ENCODE assay signal across 19 cellular contexts in the genomic region with DNA sequence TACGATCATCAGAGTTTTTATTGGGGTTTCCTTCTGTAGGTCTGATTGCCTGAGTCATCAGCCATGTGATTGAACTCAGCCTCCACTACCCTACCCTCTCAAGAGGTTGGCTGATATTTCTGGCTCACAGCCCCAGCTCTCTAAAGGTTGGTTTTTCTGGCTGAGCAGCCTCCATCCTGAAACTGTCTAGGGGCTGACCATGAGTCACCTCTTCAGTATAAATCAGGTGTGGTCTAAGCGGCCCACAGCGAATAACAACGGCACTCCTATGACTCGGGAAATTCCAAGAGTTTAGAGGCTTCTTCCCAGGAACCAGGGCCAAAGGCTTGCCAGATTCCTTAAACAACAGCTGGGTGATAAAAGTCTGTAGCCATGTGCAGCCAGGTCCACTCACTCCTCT.
DNase-seq lines count a peak whose midpoint lies in the region; ATAC-seq and TF ChIP-seq lines count a peak whose summit lies in the region.
"Had no signal": no experiment of that assay in that cellular context is flagged by ENCODE, and none has a peak within 500 bp of the region (broad histone marks: within the 10 kb centered on the region; RNA-seq: fewer than 3 reads in every experiment).

No MANE protein-coding gene starts in this region.

- H3K4ac ChIP-seq in IMR-90 (ENCODE audit: low read depth, low read length) = no peak overlapping the region

- no peak overlapping the region for H3K18ac ChIP-seq in IMR-90 (ENCODE audit: low read depth, low read length)

- BruUV-seq in IMR-90 (replicated peaks; lab: Mats Ljungman, UMichigan) = no TSS peak

- H3K27ac Mint-ChIP-seq in WTC11 (no peak overlapping the region), T-helper 17 cell (no peak overlapping the region)
- H3K27ac Mint-ChIP-seq: stimulated activated effector memory CD8-positive, alpha-beta T cell treated with anti-CD3 and anti-CD28 coated beads, Interleukin-12 subunit alpha, Interleukin-12 subunit beta, amount 100 ng/mL, for 72 hours had no signal

- no peak overlapping the region for H3K56ac ChIP-seq in IMR-90 (ENCODE audit: extremely low read depth, insufficient read depth, low read length)

- H2AK9ac ChIP-seq in IMR-90 (replicated peaks; ENCODE audit: low read depth, low read length, poor library complexity) = no peak overlapping the region

- H2AK5ac ChIP-seq in IMR-90 (ENCODE audit: low read depth, low read length) = no peak overlapping the region

- no peak overlapping the region for H4K91ac ChIP-seq in IMR-90 (ENCODE audit: insufficient read depth, low read depth, low read length)

- TF ChIP-seq POLR2A in IMR-90 (IDR thresholded peaks at IDR 0.05; ENCODE audit: low read depth, low read length) = no peak
- no peak for TF ChIP-seq POLR2A in suprapubic skin (IDR thresholded peaks at IDR 0.05)

- peaks cover 29% of the 10 kb centered on the region for H3K9me3 Mint-ChIP-seq in WTC11

- no peak overlapping the region for H2BK5ac ChIP-seq in IMR-90 (ENCODE audit: low read depth, low read length, poor library complexity, severe bottlenecking)

- no peak for ATAC-seq in IMR-90 (ENCODE audit: low read depth)
- peak; percentile 55 for ATAC-seq in WTC11
- no peak for ATAC-seq in T-helper 17 cell
- ATAC-seq: left ventricle myocardium superior; right lobe of liver; stimulated activated effector memory CD8-positive, alpha-beta T cell treated with anti-CD3 and anti-CD28 coated beads, Interleukin-12 subunit alpha, Interleukin-12 subunit beta, amount 100 ng/mL, for 72 hours had no signal

- no peak for TF ChIP-seq RAD21 in IMR-90 (IDR thresholded peaks at IDR 0.05; ENCODE audit: low read length)

- POLR2A ChIA-PET in IMR-90 (lab: Charles Lee; ENCODE audit: unreplicated experiment) = no interaction called here
- POLR2A ChIA-PET in WTC11 (lab: Charles Lee) = no interaction called here

- no peak overlapping the region for H4K5ac ChIP-seq in IMR-90 (ENCODE audit: low read depth, low read length)

- no peaks in the 10 kb centered on the region for H3K4me1 ChIP-seq in IMR-90 (ENCODE audit: control insufficient read depth, insufficient read depth, low read length)
- no peaks in the 10 kb centered on the region for H3K4me1 ChIP-seq in suprapubic skin
- H3K4me1 ChIP-seq: right lobe of liver had no signal

- no peak overlapping the region for H3K14ac ChIP-seq in IMR-90 (replicated peaks; ENCODE audit: low read depth, low read length)

- H3K27me3 ChIP-seq in IMR-90 (ENCODE audit: control insufficient read depth, insufficient read depth, low read length) (peaks cover 4% of the 10 kb centered on the region; the same call in 1 of the 2 replicates), suprapubic skin (no peaks in the 10 kb centered on the region)
- H3K27me3 ChIP-seq: right lobe of liver had no signal

- no peak overlapping the region for H4K8ac ChIP-seq in IMR-90 (ENCODE audit: low read depth in 2 of 2, low read length in 2 of 2)

- H3K36me3 Mint-ChIP-seq in WTC11 (peaks cover 13% of the 10 kb centered on the region), T-helper 17 cell (ENCODE audit: low read depth) (no peaks in the 10 kb centered on the region)
- H3K36me3 Mint-ChIP-seq: stimulated activated effector memory CD8-positive, alpha-beta T cell treated with anti-CD3 and anti-CD28 coated beads, Interleukin-12 subunit alpha, Interleukin-12 subunit beta, amount 100 ng/mL, for 72 hours had no signal

- no peak overlapping the region for H3K9ac ChIP-seq in IMR-90 (ENCODE audit: low read depth, low read length)

- no peaks in the 10 kb centered on the region for H3K9me1 ChIP-seq in IMR-90 (ENCODE audit: insufficient read depth, low read length)

- TF ChIP-seq EP300 in suprapubic skin (IDR thresholded peaks at IDR 0.05) = no peak

- CTCF ChIA-PET in IMR-90 (lab: Yijun Ruan, JAX) (interaction anchor here (0.6 kb wide), 1 partner anchor 327 kb away, joined by 3 read pairs; no protein-coding TSS in a partner anchor), WTC11 (lab: Charles Lee) (no interaction called here)

- no peaks in the 10 kb centered on the region; the same call in 1 of the 2 replicates for H3K27me3 Mint-ChIP-seq in WTC11 (ENCODE audit: low read depth)
- peaks cover 27% of the 10 kb centered on the region for H3K27me3 Mint-ChIP-seq in T-helper 17 cell

- peaks cover 5% of the 10 kb centered on the region for H3K4me1 Mint-ChIP-seq in WTC11
- H3K4me1 Mint-ChIP-seq in T-helper 17 cell = no peaks in the 10 kb centered on the region
- H3K4me1 Mint-ChIP-seq: stimulated activated effector memory CD8-positive, alpha-beta T cell treated with anti-CD3 and anti-CD28 coated beads, Interleukin-12 subunit alpha, Interleukin-12 subunit beta, amount 100 ng/mL, for 72 hours had no signal

- H2BK120ac ChIP-seq in IMR-90 (ENCODE audit: low read depth, low read length) = no peak overlapping the region

- no CpG with 5 or more reads among the region's 5 CpGs for WGBS in IMR-90 (ENCODE audit: extremely low coverage in 2 of 2, insufficient read length in 1 of 2), 2 experiments
- WGBS in suprapubic skin = 48% methylated on average over 5 of the region's 5 CpGs

- H3K36me3 ChIP-seq in IMR-90 (ENCODE audit: control insufficient read depth, insufficient read depth, low read length) (no peaks in the 10 kb centered on the region), suprapubic skin (no peaks in the 10 kb centered on the region)
- H3K36me3 ChIP-seq: right lobe of liver had no signal

- H2BK15ac ChIP-seq in IMR-90 (ENCODE audit: low read depth, low read length) = no peak overlapping the region

- in situ Hi-C loops in IMR-90 (cut with MboI; ENCODE audit: low sequenced_read_pairs) = no loop called here

- no peak overlapping the region for H2AFZ ChIP-seq in IMR-90 (replicated peaks; ENCODE audit: low read length, poor library complexity)

- intact Hi-C loops in IMR-90 (cut with micrococcal nuclease) = no loop called here

- H3K27ac ChIP-seq in IMR-90 (ENCODE audit: insufficient read depth, low read length) = no peak overlapping the region
- peak overlapping the region; percentile 14 for H3K27ac ChIP-seq in suprapubic skin
- H3K27ac ChIP-seq: right lobe of liver, SK-N-MC had no signal

- DNase-seq in IMR-90 (peak; percentile 4), WTC11 (ENCODE audit: low spot score) (no peak), iris pigment epithelial cell (ENCODE audit: low read depth) (peak; percentile 4), suprapubic skin (ENCODE audit: low spot score in 2 of 2) (no peak), T-helper 17 cell (no peak), foreskin fibroblast (no peak), iPS-NIHi11 (ENCODE audit: low spot score) (no peak)
- DNase-seq: activated CD8-positive, alpha-beta memory T cell treated with anti-CD3 and anti-CD28 coated beads for 24 hours; activated gamma-delta T cell; C1 segment of cervical spinal cord; effector CD8-positive, alpha-beta T cell; EL; KBM-7; left ventricle myocardium superior; NCI-H2029; right lobe of liver; stimulated activated CD4-positive, alpha-beta T cell treated with anti-CD3 and anti-CD28 coated beads, Interleukin-4, amount 100 ng/mL, for 4 hours had no signal

- H3K9me3 ChIP-seq in IMR-90 (ENCODE audit: control insufficient read depth, insufficient read depth, low read length) = no peaks in the 10 kb centered on the region
- H3K9me3 ChIP-seq in suprapubic skin = no peaks in the 10 kb centered on the region
- no peaks in the 10 kb centered on the region for H3K9me3 ChIP-seq in T-helper 17 cell (ENCODE audit: control insufficient read depth, low read length, poor library complexity, severe bottlenecking)
- H3K9me3 ChIP-seq: right lobe of liver had no signal

- no peak overlapping the region for H3K4me3 Mint-ChIP-seq in WTC11
- no peak overlapping the region for H3K4me3 Mint-ChIP-seq in T-helper 17 cell
- H3K4me3 Mint-ChIP-seq: stimulated activated effector memory CD8-positive, alpha-beta T cell treated with anti-CD3 and anti-CD28 coated beads, Interleukin-12 subunit alpha, Interleukin-12 subunit beta, amount 100 ng/mL, for 72 hours had no signal

- H4K20me1 ChIP-seq in IMR-90 (ENCODE audit: insufficient read depth, low read length) = no peaks in the 10 kb centered on the region

- no peak for TF ChIP-seq CTCF in IMR-90 (conservative IDR thresholded peaks at IDR 0.05; ENCODE audit: low read depth, low read length)
- no peak for TF ChIP-seq CTCF in WTC11 (IDR thresholded peaks at IDR 0.05)
- no peak for TF ChIP-seq CTCF in suprapubic skin (IDR thresholded peaks at IDR 0.05)
- TF ChIP-seq CTCF in foreskin fibroblast (IDR thresholded peaks at IDR 0.05; ENCODE audit: low read depth, low read length) = no peak

- dilution Hi-C loops in IMR-90 (cut with HindIII; ENCODE audit: low sequenced_read_pairs, unreplicated experiment) = no loop called here

- H3K79me1 ChIP-seq in IMR-90 (ENCODE audit: low read depth in 1 of 2, low read length in 2 of 2) = no peaks in the 10 kb centered on the region

- no peak overlapping the region for H3K4me3 ChIP-seq in IMR-90 (ENCODE audit: insufficient read depth, low read depth, low read length)
- H3K4me3 ChIP-seq in suprapubic skin = no peak overlapping the region
- H3K4me3 ChIP-seq in foreskin fibroblast (ENCODE audit: low read depth in 1 of 2, low read length in 2 of 2) = no peak overlapping the region
- H3K4me3 ChIP-seq: right lobe of liver, SK-N-MC had no signal

- H3K4me2 ChIP-seq in IMR-90 (ENCODE audit: low read depth, low read length) = no peak overlapping the region

- H2BK20ac ChIP-seq in IMR-90 (ENCODE audit: low read depth, low read length) = no peak overlapping the region

- no peak overlapping the region for H3K23ac ChIP-seq in IMR-90 (ENCODE audit: low read depth, low read length)

TF ChIP-seq in IMR-90, 13 proteins besides CTCF, POLR2A, EP300 and RAD21:
- no peak for TF ChIP-seq FOS (IDR thresholded peaks at IDR 0.05; ENCODE audit: low read depth, low read length)
- no peak for TF ChIP-seq CEBPB (IDR thresholded peaks at IDR 0.05; ENCODE audit: low read depth, low read length)
- TF ChIP-seq NFE2L2 (IDR thresholded peaks at IDR 0.05; ENCODE audit: low read depth, low read length) = no peak
- TF ChIP-seq MXI1 (IDR thresholded peaks at IDR 0.05; ENCODE audit: borderline replicate concordance, low read depth, low read length) = no peak
- no peak for TF ChIP-seq CHD1 (IDR thresholded peaks at IDR 0.05; ENCODE audit: low read depth, low read length)
TF ChIP-seq in IMR-90: peak in this region for 0.

TF ChIP-seq in WTC11, 78 proteins besides CTCF, POLR2A, EP300 and RAD21 (continues in another document):
- TF ChIP-seq, protein P1, sequence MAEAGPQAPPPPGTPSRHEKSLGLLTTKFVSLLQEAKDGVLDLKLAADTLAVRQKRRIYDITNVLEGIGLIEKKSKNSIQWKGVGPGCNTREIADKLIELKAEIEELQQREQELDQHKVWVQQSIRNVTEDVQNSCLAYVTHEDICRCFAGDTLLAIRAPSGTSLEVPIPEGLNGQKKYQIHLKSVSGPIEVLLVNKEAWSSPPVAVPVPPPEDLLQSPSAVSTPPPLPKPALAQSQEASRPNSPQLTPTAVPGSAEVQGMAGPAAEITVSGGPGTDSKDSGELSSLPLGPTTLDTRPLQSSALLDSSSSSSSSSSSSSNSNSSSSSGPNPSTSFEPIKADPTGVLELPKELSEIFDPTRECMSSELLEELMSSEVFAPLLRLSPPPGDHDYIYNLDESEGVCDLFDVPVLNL (CRISPR knock-in tag; IDR thresholded peaks at IDR 0.05; ENCODE audit: borderline replicate concordance, low read depth) = no peak

Comparison
In these comparisons a context has a peak if more than half of its experiments do, and no peak if none do; other contexts are left out.
1. DNase-seq: peak in IMR-90 (single experiment) and iris pigment epithelial cell (single experiment); none in WTC11 (single experiment), suprapubic skin (0 of 2), T-helper 17 cell (0 of 3), foreskin fibroblast (0 of 2) and iPS-NIHi11 (single experiment).